In the genomic region with DNA sequence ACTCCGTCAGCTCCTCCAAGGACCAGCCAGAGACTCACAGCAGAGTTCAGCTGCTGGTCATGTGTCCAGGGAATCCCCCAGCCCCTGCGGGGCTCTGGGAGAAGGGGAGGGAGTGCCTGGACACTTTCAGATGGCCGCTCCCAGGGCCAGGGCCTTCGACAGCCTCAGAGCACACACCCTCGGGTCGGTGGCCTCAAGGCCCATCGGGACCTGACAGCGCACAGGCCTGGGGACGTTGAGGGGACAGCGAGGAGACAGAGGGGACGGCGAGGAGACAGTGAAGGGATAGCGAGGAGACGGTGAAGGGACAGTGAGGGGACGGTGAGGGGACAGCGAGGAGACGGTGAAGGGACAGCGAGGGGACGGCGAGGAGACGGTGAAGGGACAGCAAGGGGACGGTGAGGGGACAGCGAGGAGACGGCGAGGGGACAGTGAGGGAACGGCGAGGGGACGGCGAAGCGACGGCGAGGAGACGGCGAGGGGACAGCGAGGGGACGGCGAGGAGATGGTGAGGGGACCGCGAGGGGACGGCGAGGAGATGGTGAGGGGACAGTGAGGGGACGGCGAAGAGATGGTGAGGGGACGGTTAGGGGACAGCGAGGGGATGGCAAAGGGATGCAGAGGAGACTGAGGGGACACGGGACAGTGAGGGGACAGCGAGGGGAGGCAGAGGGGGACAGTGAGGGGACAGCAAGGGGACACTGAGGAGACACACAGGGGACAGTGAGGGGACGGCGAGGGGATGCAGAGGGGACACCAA, we compare ENCODE assay signal across 1 cellular context.
TF ChIP-seq lines count a peak whose summit lies in the region.

No MANE protein-coding gene starts in this region.

TF ChIP-seq in GM12878, 131 proteins besides CTCF, POLR2A, EP300 and RAD21:
- TF ChIP-seq, protein P1, sequence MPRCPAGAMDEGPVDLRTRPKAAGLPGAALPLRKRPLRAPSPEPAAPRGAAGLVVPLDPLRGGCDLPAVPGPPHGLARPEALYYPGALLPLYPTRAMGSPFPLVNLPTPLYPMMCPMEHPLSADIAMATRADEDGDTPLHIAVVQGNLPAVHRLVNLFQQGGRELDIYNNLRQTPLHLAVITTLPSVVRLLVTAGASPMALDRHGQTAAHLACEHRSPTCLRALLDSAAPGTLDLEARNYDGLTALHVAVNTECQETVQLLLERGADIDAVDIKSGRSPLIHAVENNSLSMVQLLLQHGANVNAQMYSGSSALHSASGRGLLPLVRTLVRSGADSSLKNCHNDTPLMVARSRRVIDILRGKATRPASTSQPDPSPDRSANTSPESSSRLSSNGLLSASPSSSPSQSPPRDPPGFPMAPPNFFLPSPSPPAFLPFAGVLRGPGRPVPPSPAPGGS (IDR thresholded peaks at IDR 0.05; ENCODE audit: borderline replicate concordance, insufficient read depth, low read depth, low read length, poor library complexity, severe bottlenecking), result peak; percentile 58
- TF ChIP-seq LARP7 (IDR thresholded peaks at IDR 0.05), result no peak
